Comparison of ENCODE assay signal across 19 cellular contexts in genomic region chr18:13191779-13192178, GRCh38. TPM values are rescaled to one million over a fixed set of nuclear protein-coding genes. Genes with fewer than 3 reads are reported as not detected.
A peak's percentile ranks its signal among the peaks of the same experiment; 100 is the strongest.
DNase-seq lines count a peak whose midpoint lies in the region; ATAC-seq and TF ChIP-seq lines count a peak whose summit lies in the region.
"Had no signal": no experiment of that assay in that cellular context is flagged by ENCODE, and none has a peak within 500 bp of the region (broad histone marks: within the 10 kb centered on the region; RNA-seq: fewer than 3 reads in every experiment).

No MANE protein-coding gene starts in this region.

- H3K14ac ChIP-seq in IMR-90 (replicated peaks; ENCODE audit: low read depth, low read length): no peak overlapping the region

- H3K18ac ChIP-seq in IMR-90 (ENCODE audit: low read depth, low read length): no peak overlapping the region

- H3K4me1 ChIP-seq in IMR-90 (ENCODE audit: control insufficient read depth, insufficient read depth, low read length) (no peaks in the 10 kb centered on the region), esophagus muscularis mucosa (no peaks in the 10 kb centered on the region)

- TF ChIP-seq POLR2A in IMR-90 (IDR thresholded peaks at IDR 0.05; ENCODE audit: low read depth, low read length) (no peak), esophagus muscularis mucosa (IDR thresholded peaks at IDR 0.05; ENCODE audit: low read depth) (no peak)

- H2AFZ ChIP-seq in IMR-90 (replicated peaks; ENCODE audit: low read length, poor library complexity): peak overlapping the region; percentile 4
- H2AFZ ChIP-seq: PC-9 had no signal

- no peaks in the 10 kb centered on the region for H3K36me3 ChIP-seq in IMR-90 (ENCODE audit: control insufficient read depth, insufficient read depth, low read length)
- no peaks in the 10 kb centered on the region for H3K36me3 ChIP-seq in esophagus muscularis mucosa

- no peak for TF ChIP-seq EP300 in esophagus muscularis mucosa (IDR thresholded peaks at IDR 0.05)

- intact Hi-C loops in IMR-90 (cut with micrococcal nuclease) (no loop called here), esophagus muscularis mucosa (cut with DNase I) (no loop called here)

- ATAC-seq in IMR-90 (ENCODE audit: low read depth): peak; percentile 32
- ATAC-seq: activated CD4-positive, alpha-beta T cell treated with anti-CD3 and anti-CD28 coated beads for 36 hours; activated CD8-positive, alpha-beta memory T cell treated with anti-CD3 and anti-CD28 coated beads, Interleukin-2, amount 10 ng/mL, durations not matched to agents 7 days and 5 days had no signal

- no peak overlapping the region for H4K5ac ChIP-seq in IMR-90 (ENCODE audit: low read depth, low read length)

- in situ Hi-C loops in IMR-90 (cut with MboI; ENCODE audit: low sequenced_read_pairs) (no loop called here), astrocyte of the spinal cord (cut with HindIII; ENCODE audit: low sequenced_read_pairs) (no loop called here)

- H2BK15ac ChIP-seq in IMR-90 (ENCODE audit: low read depth, low read length): no peak overlapping the region

- no peak overlapping the region for H2BK20ac ChIP-seq in IMR-90 (ENCODE audit: low read depth, low read length)

- no peaks in the 10 kb centered on the region for H4K20me1 ChIP-seq in IMR-90 (ENCODE audit: insufficient read depth, low read length)

- DNase-seq in IMR-90: no peak
- peak; percentile 7 for DNase-seq in astrocyte of the spinal cord (ENCODE audit: low read depth, low spot score)
- peak; percentile 60 for DNase-seq in iPS-NIHi11 (ENCODE audit: low spot score)
- peak; percentile 83 for DNase-seq in retinal pigment epithelial cell (ENCODE audit: low read depth)
- DNase-seq in NCI-H1436 (lab: John Stamatoyannopoulos, UW): no peak
- DNase-seq in GM19240 (ENCODE audit: insufficient read length, low spot score): no peak
- DNase-seq in esophagus muscularis mucosa (ENCODE audit: extremely low spot score): no peak
- DNase-seq: activated CD4-positive, alpha-beta T cell treated with anti-CD3 and anti-CD28 coated beads for 36 hours; activated CD8-positive, alpha-beta memory T cell treated with anti-CD3 and anti-CD28 coated beads, Interleukin-2, amount 10 ng/mL, durations not matched to agents 7 days and 5 days; AML-193; EL; hypothalamus; Karpas-422; NCI-H1092 treated with DMSO at 0.1 percent for 48 hours; occipital lobe; PC-9; stimulated activated CD4-positive, alpha-beta T cell treated with anti-CD3 and anti-CD28 coated beads, Interleukin-4, amount 100 ng/mL, for 24 hours; T-helper 9 cell had no signal

- H3K27me3 ChIP-seq in IMR-90 (ENCODE audit: control insufficient read depth, insufficient read depth, low read length) (peaks cover 12% of the 10 kb centered on the region), esophagus muscularis mucosa (no peaks in the 10 kb centered on the region)

- H3K79me1 ChIP-seq in IMR-90 (ENCODE audit: low read depth in 1 of 2, low read length in 2 of 2): no peaks in the 10 kb centered on the region

- H3K27ac ChIP-seq in IMR-90 (ENCODE audit: insufficient read depth, low read length) (no peak overlapping the region), esophagus muscularis mucosa (replicated peaks in 1 of 4) (no peak overlapping the region)
- H3K27ac ChIP-seq: PC-9 had no signal

- no peak overlapping the region for H4K8ac ChIP-seq in IMR-90 (ENCODE audit: low read depth in 2 of 2, low read length in 2 of 2)

- H3K4me2 ChIP-seq in IMR-90 (ENCODE audit: low read depth, low read length): no peak overlapping the region
- H3K4me2 ChIP-seq: PC-9, smooth muscle cell had no signal

- H2BK5ac ChIP-seq in IMR-90 (ENCODE audit: low read depth, low read length, poor library complexity, severe bottlenecking): no peak overlapping the region

- H3K23ac ChIP-seq in IMR-90 (ENCODE audit: low read depth, low read length): no peak overlapping the region

- no peak overlapping the region for H2AK5ac ChIP-seq in IMR-90 (ENCODE audit: low read depth, low read length)

- H3K4ac ChIP-seq in IMR-90 (ENCODE audit: low read depth, low read length): no peak overlapping the region

- dilution Hi-C loops in IMR-90 (cut with HindIII; ENCODE audit: low sequenced_read_pairs, unreplicated experiment): no loop called here

- H3K56ac ChIP-seq in IMR-90 (ENCODE audit: extremely low read depth, insufficient read depth, low read length): no peak overlapping the region

- no peak for TF ChIP-seq RAD21 in IMR-90 (IDR thresholded peaks at IDR 0.05; ENCODE audit: low read length)

- H4K91ac ChIP-seq in IMR-90 (ENCODE audit: insufficient read depth, low read depth, low read length): no peak overlapping the region

- H3K9me3 ChIP-seq in IMR-90 (ENCODE audit: control insufficient read depth, insufficient read depth, low read length) (no peaks in the 10 kb centered on the region), esophagus muscularis mucosa (peaks cover 0 to 4% (median 0%) of the 10 kb centered on the region in 4 donors)

- BruUV-seq in IMR-90 (replicated peaks; lab: Mats Ljungman, UMichigan): no TSS peak

- CTCF ChIA-PET in IMR-90 (lab: Yijun Ruan, JAX): no interaction called here

- H3K4me3 ChIP-seq in IMR-90 (ENCODE audit: insufficient read depth, low read depth, low read length) (no peak overlapping the region), astrocyte of the spinal cord (ENCODE audit: low read depth, low read length) (no peak overlapping the region), retinal pigment epithelial cell (ENCODE audit: low read length) (no peak overlapping the region), esophagus muscularis mucosa (no peak overlapping the region)
- H3K4me3 ChIP-seq: PC-9, smooth muscle cell had no signal

- TF ChIP-seq CTCF in IMR-90 (conservative IDR thresholded peaks at IDR 0.05; ENCODE audit: low read depth, low read length) (no peak), astrocyte of the spinal cord (IDR thresholded peaks at IDR 0.05; ENCODE audit: low read depth, low read length) (no peak), retinal pigment epithelial cell (conservative IDR thresholded peaks at IDR 0.05; ENCODE audit: low read depth, low read length) (no peak), esophagus muscularis mucosa (IDR thresholded peaks at IDR 0.05) (no peak)

- no peak overlapping the region for H2BK120ac ChIP-seq in IMR-90 (ENCODE audit: low read depth, low read length)

- POLR2A ChIA-PET in IMR-90 (lab: Charles Lee; ENCODE audit: unreplicated experiment): no interaction called here

- no CpG with 5 or more reads among the region's 7 CpGs for WGBS in IMR-90 (ENCODE audit: extremely low coverage in 2 of 2, insufficient read length in 1 of 2), 2 experiments
- WGBS in esophagus muscularis mucosa: 62% methylated on average over 7 of the region's 7 CpGs

- H2AK9ac ChIP-seq in IMR-90 (replicated peaks; ENCODE audit: low read depth, low read length, poor library complexity): peak overlapping the region; percentile 42

- no peak overlapping the region for H3K9ac ChIP-seq in IMR-90 (ENCODE audit: low read depth, low read length)

- no peaks in the 10 kb centered on the region for H3K9me1 ChIP-seq in IMR-90 (ENCODE audit: insufficient read depth, low read length)

TF ChIP-seq in IMR-90, 13 proteins besides CTCF, POLR2A, EP300 and RAD21:
- TF ChIP-seq SMC3 (IDR thresholded peaks at IDR 0.05; ENCODE audit: low read depth, low read length) (no peak), ELK1 (IDR thresholded peaks at IDR 0.05; ENCODE audit: borderline replicate concordance, low read depth, low read length) (no peak), USF2 (IDR thresholded peaks at IDR 0.05; ENCODE audit: low read depth, low read length) (no peak), MXI1 (IDR thresholded peaks at IDR 0.05; ENCODE audit: borderline replicate concordance, low read depth, low read length) (no peak), MAZ (IDR thresholded peaks at IDR 0.05; ENCODE audit: borderline replicate concordance, low read depth, low read length) (no peak)

RNA-seq across cellular contexts. Expression of gene LDLRAD4, which starts 26.8 kb away (rescaled TPM):
- not detected in 2 replicates for total RNA-seq in IMR-90 (2012; rRNA removed)
- not detected in 2 replicates for polyA plus RNA-seq in IMR-90 (2012; rRNA removed)
- polyA plus RNA-seq in IMR-90 (2012; cell fraction: cytosol; rRNA removed): not detected in 2 replicates
- 0.02 and 0.24 TPM in 2 replicates for polyA plus RNA-seq in IMR-90 (2012; cell fraction: nucleus; rRNA removed; ENCODE audit: low replicate concordance)
- total RNA-seq in esophagus muscularis mucosa: 10 to 100 TPM; 20.4 to 40.4 (median 35.3) TPM

Comparison
In these comparisons a context has a peak if more than half of its experiments do, and no peak if none do; other contexts are left out.
1. DNase-seq: peak in astrocyte of the spinal cord (single experiment), iPS-NIHi11 (single experiment) and retinal pigment epithelial cell (single experiment); none in IMR-90 (single experiment), NCI-H1436 (single experiment), GM19240 (single experiment) and esophagus muscularis mucosa (single experiment).
2. RNA of gene LDLRAD4, which starts 26.8 kb away (total RNA-seq): 20.4 to 40.4 TPM in esophagus muscularis mucosa; not detected in IMR-90; every median in the first group is over 10 times any median in the second.